In the genomic region with DNA sequence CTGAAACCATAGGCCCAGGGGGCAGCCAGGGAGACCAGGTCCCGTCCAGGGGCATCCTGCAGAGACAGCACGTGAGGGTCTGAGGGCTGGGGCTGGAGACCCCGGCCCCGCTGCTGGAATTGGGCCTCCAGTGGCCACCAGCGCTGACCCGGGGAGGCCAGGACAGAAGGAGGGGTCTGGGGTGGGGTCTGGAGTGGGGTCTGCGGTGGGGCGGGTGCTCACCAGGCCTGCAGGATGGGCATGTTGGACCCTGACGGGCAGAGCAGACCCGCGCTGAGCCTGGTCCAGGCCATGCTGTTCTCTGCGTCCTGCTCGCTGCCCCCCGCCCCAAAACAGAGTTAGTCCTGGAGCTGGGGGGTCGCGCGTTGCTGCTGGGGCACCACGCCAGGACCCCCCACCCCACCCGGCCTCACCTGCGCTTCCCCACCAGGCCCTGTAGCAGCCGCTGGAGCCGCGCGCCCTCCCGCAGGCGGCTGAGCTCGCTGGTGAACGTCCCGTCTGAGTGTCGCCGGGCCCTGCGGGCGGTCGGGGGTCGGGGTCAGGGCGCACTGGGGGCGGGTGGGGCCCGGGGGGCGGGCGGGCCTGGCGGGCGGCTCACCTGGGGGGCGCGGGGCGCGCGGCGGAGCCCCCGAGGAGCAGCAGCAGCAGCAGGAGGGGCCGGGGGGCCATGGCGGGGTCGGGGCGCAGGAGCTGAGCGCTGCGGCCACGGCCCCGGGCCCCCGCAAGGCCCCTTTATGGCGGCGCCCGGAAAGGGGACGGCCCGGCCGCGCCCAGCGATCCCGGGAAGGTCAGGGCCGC, we compare ENCODE assay signal across 1 cellular context.
TF ChIP-seq lines count a peak whose summit lies in the region.

A gene with protein sequence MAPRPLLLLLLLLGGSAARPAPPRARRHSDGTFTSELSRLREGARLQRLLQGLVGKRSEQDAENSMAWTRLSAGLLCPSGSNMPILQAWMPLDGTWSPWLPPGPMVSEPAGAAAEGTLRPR (minus strand): TSS at position 707 of the 798 bp plus-strand sequence. CDS start 38 bp downstream, at position 669.

TF ChIP-seq in HepG2, 621 proteins besides CTCF, POLR2A, EP300 and RAD21:
- TF ChIP-seq HNRNPK (IDR thresholded peaks at IDR 0.05; ENCODE audit: low read depth, low read length, poor library complexity, severe bottlenecking): peak; percentile 4
- no peak for TF ChIP-seq ZNF263 (CRISPR knock-in tag; IDR thresholded peaks at IDR 0.05)
